In the genomic region with DNA sequence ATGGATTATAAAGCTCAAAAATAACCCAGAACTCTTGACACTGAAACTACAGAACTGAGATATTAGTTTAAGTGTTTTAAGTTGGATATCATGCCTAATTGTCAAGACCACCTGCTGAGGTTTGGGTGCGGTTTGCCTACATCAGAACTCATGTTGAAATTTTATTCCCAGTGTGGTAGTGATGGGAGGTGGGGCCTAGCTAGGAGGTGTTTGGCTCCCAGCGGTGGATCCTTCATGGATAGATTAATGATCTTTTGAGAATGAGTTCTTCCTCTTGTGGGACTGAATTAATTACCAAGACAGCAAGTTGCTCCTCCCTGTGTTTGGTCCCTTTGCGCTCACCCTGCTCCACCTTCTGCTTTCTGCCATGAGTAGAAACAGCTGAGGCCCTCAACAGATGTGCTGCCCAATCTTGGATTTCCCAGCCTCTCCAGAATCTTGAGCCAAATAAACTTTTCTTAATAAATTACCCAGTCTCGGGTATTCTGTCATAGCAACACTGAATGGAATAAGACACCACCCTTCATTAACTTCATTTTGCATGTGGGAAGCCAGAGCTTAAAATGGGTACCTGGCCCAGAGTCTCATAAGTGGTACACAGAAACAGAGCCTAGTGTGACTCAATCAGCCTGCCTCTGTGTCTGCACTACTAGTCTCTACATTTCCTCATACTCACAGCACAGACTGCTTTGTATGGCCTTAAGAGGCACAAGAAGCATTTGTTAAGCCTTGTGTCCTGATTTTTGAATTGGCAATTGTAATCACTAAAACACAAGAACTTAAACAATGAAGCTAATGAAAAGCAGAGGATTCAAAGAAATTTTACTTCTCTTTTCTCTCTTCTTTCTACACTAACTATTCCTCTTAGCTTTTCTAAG, we compare ENCODE assay signal across 29 cellular contexts.
DNase-seq lines count a peak whose midpoint lies in the region; ATAC-seq, FAIRE-seq and TF ChIP-seq lines count a peak whose summit lies in the region.
"Had no signal": no experiment of that assay in that cellular context is flagged by ENCODE, and none has a peak within 500 bp of the region (broad histone marks: within the 10 kb centered on the region; RNA-seq: fewer than 3 reads in every experiment).

No MANE protein-coding gene starts in this region.

- no peak overlapping the region for H3K9ac ChIP-seq in neural progenitor cell

- intact Hi-C loops in activated T-helper 2 cell treated with anti-CD3 and anti-CD28 coated beads, Interferon-gamma antibody, Interleukin-2, Interleukin-4, amounts not matched to agents 10 μg/mL and 5 μg/mL and 100 μg/mL, durations not matched to agents 14 hours and 24 hours and 36 hours (cut with micrococcal nuclease): no loop called here

- H3K4me1 Mint-ChIP-seq in neural progenitor cell: no peaks in the 10 kb centered on the region
- H3K4me1 Mint-ChIP-seq in activated T-helper 2 cell treated with anti-CD3 and anti-CD28 coated beads, Interferon-gamma antibody, Interleukin-2, Interleukin-4, amounts not matched to agents 10 μg/mL and 5 μg/mL and 100 μg/mL, durations not matched to agents 14 hours and 24 hours and 36 hours (ENCODE audit: low read depth): no peaks in the 10 kb centered on the region
- H3K4me1 Mint-ChIP-seq: activated T-helper 17 cell treated with anti-CD3 and anti-CD28 coated beads, Interleukin-2, amount 50 U/mL, for 72 hours; IgD-negative memory B cell; naive thymus-derived CD4-positive, alpha-beta T cell had no signal

- H3F3A ChIP-seq in neural progenitor cell (ENCODE audit: low read depth): no peaks in the 10 kb centered on the region

- H3K36me3 Mint-ChIP-seq in neural progenitor cell: no peaks in the 10 kb centered on the region
- H3K36me3 Mint-ChIP-seq in activated T-helper 2 cell treated with anti-CD3 and anti-CD28 coated beads, Interferon-gamma antibody, Interleukin-2, Interleukin-4, amounts not matched to agents 10 μg/mL and 5 μg/mL and 100 μg/mL, durations not matched to agents 14 hours and 24 hours and 36 hours (ENCODE audit: low read depth): no peaks in the 10 kb centered on the region
- H3K36me3 Mint-ChIP-seq: activated naive CD8-positive, alpha-beta T cell; IgD-negative memory B cell; naive thymus-derived CD4-positive, alpha-beta T cell; type B pancreatic cell had no signal

- TF ChIP-seq CTCF in AG10803 (conservative IDR thresholded peaks at IDR 0.05; ENCODE audit: low read length) (no peak), epithelial cell of esophagus (IDR thresholded peaks at IDR 0.05; ENCODE audit: insufficient read depth, low read depth, low read length, missing control alignments) (no peak), neural progenitor cell (IDR thresholded peaks at IDR 0.05) (no peak)

- H3K27ac ChIP-seq in neural progenitor cell: no peak overlapping the region
- H3K27ac ChIP-seq: C4-2B, left ventricle myocardium inferior had no signal

- no peak overlapping the region for H3K27ac Mint-ChIP-seq in neural progenitor cell
- no peak overlapping the region for H3K27ac Mint-ChIP-seq in activated T-helper 2 cell treated with anti-CD3 and anti-CD28 coated beads, Interferon-gamma antibody, Interleukin-2, Interleukin-4, amounts not matched to agents 10 μg/mL and 5 μg/mL and 100 μg/mL, durations not matched to agents 14 hours and 24 hours and 36 hours
- H3K27ac Mint-ChIP-seq: activated CD8-positive, alpha-beta T cell treated with anti-CD3 and anti-CD28 coated beads for 36 hours; activated naive CD8-positive, alpha-beta T cell; activated T-helper 17 cell treated with anti-CD3 and anti-CD28 coated beads, Interleukin-2, amount 50 U/mL, for 72 hours; dendritic cell treated with granulocyte-macrophage colony-stimulating factor and Interleukin-4, amounts not matched to agents 40 ng/mL and 50 ng/mL, for 4 days; naive thymus-derived CD4-positive, alpha-beta T cell; type B pancreatic cell had no signal

- H3K79me2 ChIP-seq in neural progenitor cell (ENCODE audit: low read depth): no peaks in the 10 kb centered on the region

- H3K9me3 ChIP-seq in neural progenitor cell (ENCODE audit: low read depth): no peaks in the 10 kb centered on the region
- H3K9me3 ChIP-seq: left ventricle myocardium inferior had no signal

- H3K4me2 ChIP-seq in neural progenitor cell: no peak overlapping the region

- H4K20me1 ChIP-seq in neural progenitor cell (ENCODE audit: low read depth): no peaks in the 10 kb centered on the region

- DNase-seq in AG10803 (ENCODE audit: low read depth) (peak; percentile 30), epithelial cell of esophagus (ENCODE audit: low read depth) (peak; percentile 32), neural progenitor cell (ENCODE audit: low spot score) (peak; percentile 7), frontal cortex (ENCODE audit: low spot score in 2 of 2) (no peak)
- no peak for DNase-seq in stimulated activated CD4-positive, alpha-beta T cell treated with anti-CD3 and anti-CD28 coated beads, Interleukin-12 subunit alpha, Interleukin-12 subunit beta, amount 100 ng/mL, for 4 hours
- no peak for DNase-seq in activated T-helper 2 cell treated with anti-CD3 and anti-CD28 coated beads, Interferon-gamma antibody, Interleukin-2, Interleukin-4, amounts not matched to agents 10 μg/mL and 5 μg/mL and 100 μg/mL, durations not matched to agents 14 hours and 24 hours and 36 hours (ENCODE audit: low spot score)
- DNase-seq: activated CD8-positive, alpha-beta T cell treated with anti-CD3 and anti-CD28 coated beads for 36 hours; Calu3; central memory CD4-positive, alpha-beta T cell; islet precursor cell; left ventricle myocardium inferior; naive thymus-derived CD4-positive, alpha-beta T cell; NCI-H1105 treated with DMSO at 0.1 percent for 48 hours; NCI-H1930; occipital lobe; stimulated activated CD4-positive, alpha-beta T cell treated with anti-CD3 and anti-CD28 coated beads, Interleukin-1b, Interleukin-23, amount 100 ng/mL, for 48 hours; stimulated activated CD8-positive, alpha-beta memory T cell treated with anti-CD3 and anti-CD28 coated beads, Interleukin-4, amount 100 ng/mL, for 48 hours; T-helper 2 cell had no signal

- H3K27me3 Mint-ChIP-seq in neural progenitor cell (ENCODE audit: insufficient read depth, low read depth): peaks cover 3% of the 10 kb centered on the region
- H3K27me3 Mint-ChIP-seq in activated T-helper 2 cell treated with anti-CD3 and anti-CD28 coated beads, Interferon-gamma antibody, Interleukin-2, Interleukin-4, amounts not matched to agents 10 μg/mL and 5 μg/mL and 100 μg/mL, durations not matched to agents 14 hours and 24 hours and 36 hours (ENCODE audit: low read depth): no peaks in the 10 kb centered on the region
- H3K27me3 Mint-ChIP-seq: activated CD8-positive, alpha-beta T cell treated with anti-CD3 and anti-CD28 coated beads for 36 hours; activated T-helper 17 cell treated with anti-CD3 and anti-CD28 coated beads, Interleukin-2, amount 50 U/mL, for 72 hours; dendritic cell treated with granulocyte-macrophage colony-stimulating factor and Interleukin-4, amounts not matched to agents 40 ng/mL and 50 ng/mL, for 4 days; IgD-negative memory B cell; type B pancreatic cell had no signal

- ATAC-seq in HG02798 (IDR thresholded peaks at IDR 0.05; ENCODE audit: poor library complexity, unreplicated experiment): peak; percentile 47
- ATAC-seq: activated CD8-positive, alpha-beta T cell treated with anti-CD3 and anti-CD28 coated beads for 36 hours; activated T-helper 17 cell treated with anti-CD3 and anti-CD28 coated beads, Interleukin-2, amount 50 U/mL, for 72 hours; GM12878; naive thymus-derived CD4-positive, alpha-beta T cell had no signal

- no peaks in the 10 kb centered on the region for H3K9me3 Mint-ChIP-seq in neural progenitor cell
- H3K9me3 Mint-ChIP-seq in activated T-helper 2 cell treated with anti-CD3 and anti-CD28 coated beads, Interferon-gamma antibody, Interleukin-2, Interleukin-4, amounts not matched to agents 10 μg/mL and 5 μg/mL and 100 μg/mL, durations not matched to agents 14 hours and 24 hours and 36 hours: no peaks in the 10 kb centered on the region
- H3K9me3 Mint-ChIP-seq: activated CD8-positive, alpha-beta T cell treated with anti-CD3 and anti-CD28 coated beads for 36 hours; activated T-helper 17 cell treated with anti-CD3 and anti-CD28 coated beads, Interleukin-2, amount 50 U/mL, for 72 hours; dendritic cell treated with granulocyte-macrophage colony-stimulating factor and Interleukin-4, amounts not matched to agents 40 ng/mL and 50 ng/mL, for 4 days; type B pancreatic cell had no signal

- FAIRE-seq in frontal cortex (lab: Jason Lieb, UNC): no peak
- FAIRE-seq: astrocyte, GM12878, H1 had no signal

- peak overlapping the region; percentile 13 for H2AFZ ChIP-seq in neural progenitor cell (replicated peaks)

- no peaks in the 10 kb centered on the region for H3K27me3 ChIP-seq in neural progenitor cell

- peaks cover 10% of the 10 kb centered on the region for H3K4me1 ChIP-seq in neural progenitor cell
- H3K4me1 ChIP-seq: left ventricle myocardium inferior had no signal

- no peak overlapping the region for H3K4me3 Mint-ChIP-seq in neural progenitor cell
- H3K4me3 Mint-ChIP-seq in activated T-helper 2 cell treated with anti-CD3 and anti-CD28 coated beads, Interferon-gamma antibody, Interleukin-2, Interleukin-4, amounts not matched to agents 10 μg/mL and 5 μg/mL and 100 μg/mL, durations not matched to agents 14 hours and 24 hours and 36 hours (ENCODE audit: low read depth): no peak overlapping the region
- H3K4me3 Mint-ChIP-seq: activated CD8-positive, alpha-beta T cell treated with anti-CD3 and anti-CD28 coated beads for 36 hours; activated naive CD8-positive, alpha-beta T cell; activated T-helper 17 cell treated with anti-CD3 and anti-CD28 coated beads, Interleukin-2, amount 50 U/mL, for 72 hours; dendritic cell treated with granulocyte-macrophage colony-stimulating factor and Interleukin-4, amounts not matched to agents 40 ng/mL and 50 ng/mL, for 4 days; IgD-negative memory B cell; naive thymus-derived CD4-positive, alpha-beta T cell; type B pancreatic cell had no signal

- no peaks in the 10 kb centered on the region for H3K36me3 ChIP-seq in neural progenitor cell
- H3K36me3 ChIP-seq: left ventricle myocardium inferior had no signal

- no peak overlapping the region for H3K4me3 ChIP-seq in AG10803 (ENCODE audit: low read length)
- H3K4me3 ChIP-seq in epithelial cell of esophagus (ENCODE audit: low read length): no peak overlapping the region
- no peak overlapping the region for H3K4me3 ChIP-seq in neural progenitor cell
- H3K4me3 ChIP-seq: GM12878, left ventricle myocardium inferior, skin epidermis had no signal

Comparison
In these comparisons a context has a peak if more than half of its experiments do, and no peak if none do; other contexts are left out.
1. DNase-seq: peak in AG10803 (single experiment), epithelial cell of esophagus (single experiment) and neural progenitor cell (single experiment); none in stimulated activated CD4-positive, alpha-beta T cell treated with anti-CD3 and anti-CD28 coated beads, Interleukin-12 subunit alpha, Interleukin-12 subunit beta, amount 100 ng/mL, for 4 hours (single experiment), activated T-helper 2 cell treated with anti-CD3 and anti-CD28 coated beads, Interferon-gamma antibody, Interleukin-2, Interleukin-4, amounts not matched to agents 10 μg/mL and 5 μg/mL and 100 μg/mL, durations not matched to agents 14 hours and 24 hours and 36 hours (single experiment) and frontal cortex (0 of 2).